In the genomic region with DNA sequence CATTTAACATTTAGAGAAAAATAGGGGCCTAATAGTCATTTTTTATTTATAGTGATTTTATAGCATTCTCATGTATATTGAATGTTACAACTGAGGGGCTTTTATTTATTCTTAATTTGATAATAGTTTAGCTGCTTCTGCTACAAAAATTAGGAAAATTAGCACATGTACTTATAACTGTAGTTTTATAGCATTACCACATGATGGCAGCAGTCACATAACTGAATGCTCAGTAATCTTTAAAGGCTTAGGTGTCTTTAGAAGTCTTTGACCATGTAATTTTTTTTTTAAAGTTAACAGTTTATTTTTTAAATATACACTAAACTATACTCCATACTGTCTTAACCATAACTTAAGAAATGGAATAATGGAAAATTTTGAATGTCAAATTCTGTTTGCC, we compare ENCODE assay signal across 8 cellular contexts.
DNase-seq lines count a peak whose midpoint lies in the region; ATAC-seq and TF ChIP-seq lines count a peak whose summit lies in the region.

No MANE protein-coding gene starts in this region.

- DNase-seq in DMS 273 treated with DMSO at 0.1 percent for 48 hours (lab: John Stamatoyannopoulos, UW) (peak; percentile 17), HFFc6 (peak; percentile 34), foreskin melanocyte (peak; percentile 5), transverse colon (no peak), anterior cingulate cortex (lab: John Stamatoyannopoulos, UW) (no peak), NCI-H1048 (lab: John Stamatoyannopoulos, UW) (no peak)
- DNase-seq in activated CD4-positive, alpha-beta T cell treated with anti-CD3 and anti-CD28 coated beads, Interleukin-2, amount 10 ng/mL, durations not matched to agents 24 days and 14 days = no peak

- H3K4me3 Mint-ChIP-seq in HFFc6 = no peak overlapping the region
- no peak overlapping the region for H3K4me3 Mint-ChIP-seq in activated CD4-positive, alpha-beta T cell treated with anti-CD3 and anti-CD28 coated beads, Interleukin-2, amount 10 ng/mL, durations not matched to agents 24 days and 14 days

- H3K27ac Mint-ChIP-seq in HFFc6 = no peak overlapping the region
- no peak overlapping the region for H3K27ac Mint-ChIP-seq in activated CD4-positive, alpha-beta T cell treated with anti-CD3 and anti-CD28 coated beads, Interleukin-2, amount 10 ng/mL, durations not matched to agents 24 days and 14 days

- H3K9me3 Mint-ChIP-seq in HFFc6 = no peaks in the 10 kb centered on the region
- H3K9me3 Mint-ChIP-seq in activated CD4-positive, alpha-beta T cell treated with anti-CD3 and anti-CD28 coated beads, Interleukin-2, amount 10 ng/mL, durations not matched to agents 24 days and 14 days = no peaks in the 10 kb centered on the region

- no peaks in the 10 kb centered on the region for H3K4me1 Mint-ChIP-seq in HFFc6 (ENCODE audit: low read depth)
- no peaks in the 10 kb centered on the region for H3K4me1 Mint-ChIP-seq in activated CD4-positive, alpha-beta T cell treated with anti-CD3 and anti-CD28 coated beads, Interleukin-2, amount 10 ng/mL, durations not matched to agents 24 days and 14 days

- ATAC-seq in SK-N-SH treated with all-trans-retinoic acid at 6 μM for 48 hours = peak; percentile 65; the same call in 2 of the 3 replicates

- no peaks in the 10 kb centered on the region for H3K27me3 Mint-ChIP-seq in HFFc6 (ENCODE audit: insufficient read depth)
- no peaks in the 10 kb centered on the region for H3K27me3 Mint-ChIP-seq in activated CD4-positive, alpha-beta T cell treated with anti-CD3 and anti-CD28 coated beads, Interleukin-2, amount 10 ng/mL, durations not matched to agents 24 days and 14 days

- no peak overlapping the region for H3K27ac ChIP-seq in transverse colon

- H3K27me3 ChIP-seq in transverse colon = no peaks in the 10 kb centered on the region

- TF ChIP-seq CTCF in HFFc6 (IDR thresholded peaks at IDR 0.05) = peak; percentile 74
- peak in 3 of 5 experiments; percentile 25 to 51 (median 42) for TF ChIP-seq CTCF in transverse colon (IDR thresholded peaks at IDR 0.05)

- no peak for TF ChIP-seq EP300 in transverse colon (IDR thresholded peaks at IDR 0.05; ENCODE audit: low read depth)

- H3K4me3 ChIP-seq in transverse colon = no peak overlapping the region

- intact Hi-C loops in transverse colon (cut with DNase I; ENCODE audit: low total_unique reads) = no loop called here
- intact Hi-C loops in activated CD4-positive, alpha-beta T cell treated with anti-CD3 and anti-CD28 coated beads, Interleukin-2, amount 10 ng/mL, durations not matched to agents 24 days and 14 days (cut with micrococcal nuclease) = loop anchor here (5.0 kb wide), 1 partner anchor 249 kb away; a partner anchor contains a TSS

- peaks cover 22% of the 10 kb centered on the region for H3K36me3 Mint-ChIP-seq in HFFc6 (ENCODE audit: low read depth)
- peaks cover 38% of the 10 kb centered on the region for H3K36me3 Mint-ChIP-seq in activated CD4-positive, alpha-beta T cell treated with anti-CD3 and anti-CD28 coated beads, Interleukin-2, amount 10 ng/mL, durations not matched to agents 24 days and 14 days (ENCODE audit: low read depth)

- no peaks in the 10 kb centered on the region for H3K36me3 ChIP-seq in transverse colon

- in situ Hi-C loops in transverse colon (cut with MboI; ENCODE audit: low pct_ligation_motif_present in 1 of 4, low pct_unique_long_range_greater_than_20kb in 1 of 4, low sequenced_read_pairs in 3 of 4) = no loop called here

- no peaks in the 10 kb centered on the region for H3K4me1 ChIP-seq in transverse colon

- H3K9me3 ChIP-seq in transverse colon = no peaks in the 10 kb centered on the region

- TF ChIP-seq POLR2A in transverse colon (IDR thresholded peaks at IDR 0.05) = no peak

TF ChIP-seq in SK-N-SH treated with all-trans-retinoic acid at 6 μM for 48 hours, 23 proteins besides CTCF, POLR2A, EP300 and RAD21:
- TF ChIP-seq ARNTL (CRISPR knock-in tag; IDR thresholded peaks at IDR 0.05; ENCODE audit: borderline replicate concordance, low read depth) (no peak), TCF4 (CRISPR knock-in tag; IDR thresholded peaks at IDR 0.05; ENCODE audit: borderline replicate concordance) (no peak), GLIS3 (CRISPR knock-in tag; IDR thresholded peaks at IDR 0.05) (no peak), ZNF565 (CRISPR knock-in tag; conservative IDR thresholded peaks at IDR 0.05; ENCODE audit: low read depth) (no peak), ZNF8 (CRISPR knock-in tag; IDR thresholded peaks at IDR 0.05) (no peak), SNAI2 (CRISPR knock-in tag; IDR thresholded peaks at IDR 0.05) (no peak), ESRRG (CRISPR knock-in tag; IDR thresholded peaks at IDR 0.05) (no peak), ZFP3 (CRISPR knock-in tag; IDR thresholded peaks at IDR 0.05) (no peak), ISL1 (CRISPR knock-in tag; IDR thresholded peaks at IDR 0.05) (no peak), OSR1 (CRISPR knock-in tag; IDR thresholded peaks at IDR 0.05) (no peak)
- TF ChIP-seq, protein P1, sequence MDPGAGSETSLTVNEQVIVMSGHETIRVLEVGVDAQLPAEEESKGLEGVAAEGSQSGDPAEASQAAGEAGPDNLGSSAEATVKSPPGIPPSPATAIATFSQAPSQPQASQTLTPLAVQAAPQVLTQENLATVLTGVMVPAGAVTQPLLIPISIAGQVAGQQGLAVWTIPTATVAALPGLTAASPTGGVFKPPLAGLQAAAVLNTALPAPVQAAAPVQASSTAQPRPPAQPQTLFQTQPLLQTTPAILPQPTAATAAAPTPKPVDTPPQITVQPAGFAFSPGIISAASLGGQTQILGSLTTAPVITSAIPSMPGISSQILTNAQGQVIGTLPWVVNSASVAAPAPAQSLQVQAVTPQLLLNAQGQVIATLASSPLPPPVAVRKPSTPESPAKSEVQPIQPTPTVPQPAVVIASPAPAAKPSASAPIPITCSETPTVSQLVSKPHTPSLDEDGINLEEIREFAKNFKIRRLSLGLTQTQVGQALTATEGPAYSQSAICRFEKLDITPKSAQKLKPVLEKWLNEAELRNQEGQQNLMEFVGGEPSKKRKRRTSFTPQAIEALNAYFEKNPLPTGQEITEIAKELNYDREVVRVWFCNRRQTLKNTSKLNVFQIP (CRISPR knock-in tag; IDR thresholded peaks at IDR 0.05; ENCODE audit: borderline replicate concordance, low read depth) = no peak
- TF ChIP-seq, protein P2, sequence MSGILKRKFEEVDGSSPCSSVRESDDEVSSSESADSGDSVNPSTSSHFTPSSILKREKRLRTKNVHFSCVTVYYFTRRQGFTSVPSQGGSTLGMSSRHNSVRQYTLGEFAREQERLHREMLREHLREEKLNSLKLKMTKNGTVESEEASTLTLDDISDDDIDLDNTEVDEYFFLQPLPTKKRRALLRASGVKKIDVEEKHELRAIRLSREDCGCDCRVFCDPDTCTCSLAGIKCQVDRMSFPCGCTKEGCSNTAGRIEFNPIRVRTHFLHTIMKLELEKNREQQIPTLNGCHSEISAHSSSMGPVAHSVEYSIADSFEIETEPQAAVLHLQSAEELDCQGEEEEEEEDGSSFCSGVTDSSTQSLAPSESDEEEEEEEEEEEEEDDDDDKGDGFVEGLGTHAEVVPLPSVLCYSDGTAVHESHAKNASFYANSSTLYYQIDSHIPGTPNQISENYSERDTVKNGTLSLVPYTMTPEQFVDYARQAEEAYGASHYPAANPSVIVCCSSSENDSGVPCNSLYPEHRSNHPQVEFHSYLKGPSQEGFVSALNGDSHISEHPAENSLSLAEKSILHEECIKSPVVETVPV (CRISPR knock-in tag; IDR thresholded peaks at IDR 0.05) = no peak
- TF ChIP-seq, protein P3, sequence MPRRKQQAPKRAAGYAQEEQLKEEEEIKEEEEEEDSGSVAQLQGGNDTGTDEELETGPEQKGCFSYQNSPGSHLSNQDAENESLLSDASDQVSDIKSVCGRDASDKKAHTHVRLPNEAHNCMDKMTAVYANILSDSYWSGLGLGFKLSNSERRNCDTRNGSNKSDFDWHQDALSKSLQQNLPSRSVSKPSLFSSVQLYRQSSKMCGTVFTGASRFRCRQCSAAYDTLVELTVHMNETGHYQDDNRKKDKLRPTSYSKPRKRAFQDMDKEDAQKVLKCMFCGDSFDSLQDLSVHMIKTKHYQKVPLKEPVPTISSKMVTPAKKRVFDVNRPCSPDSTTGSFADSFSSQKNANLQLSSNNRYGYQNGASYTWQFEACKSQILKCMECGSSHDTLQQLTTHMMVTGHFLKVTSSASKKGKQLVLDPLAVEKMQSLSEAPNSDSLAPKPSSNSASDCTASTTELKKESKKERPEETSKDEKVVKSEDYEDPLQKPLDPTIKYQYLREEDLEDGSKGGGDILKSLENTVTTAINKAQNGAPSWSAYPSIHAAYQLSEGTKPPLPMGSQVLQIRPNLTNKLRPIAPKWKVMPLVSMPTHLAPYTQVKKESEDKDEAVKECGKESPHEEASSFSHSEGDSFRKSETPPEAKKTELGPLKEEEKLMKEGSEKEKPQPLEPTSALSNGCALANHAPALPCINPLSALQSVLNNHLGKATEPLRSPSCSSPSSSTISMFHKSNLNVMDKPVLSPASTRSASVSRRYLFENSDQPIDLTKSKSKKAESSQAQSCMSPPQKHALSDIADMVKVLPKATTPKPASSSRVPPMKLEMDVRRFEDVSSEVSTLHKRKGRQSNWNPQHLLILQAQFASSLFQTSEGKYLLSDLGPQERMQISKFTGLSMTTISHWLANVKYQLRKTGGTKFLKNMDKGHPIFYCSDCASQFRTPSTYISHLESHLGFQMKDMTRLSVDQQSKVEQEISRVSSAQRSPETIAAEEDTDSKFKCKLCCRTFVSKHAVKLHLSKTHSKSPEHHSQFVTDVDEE (CRISPR knock-in tag; IDR thresholded peaks at IDR 0.05) = no peak
TF ChIP-seq in SK-N-SH treated with all-trans-retinoic acid at 6 μM for 48 hours: peak in this region for 0.

Comparison
In these comparisons a context has a peak if more than half of its experiments do, and no peak if none do; other contexts are left out.
1. DNase-seq: peak in DMS 273 treated with DMSO at 0.1 percent for 48 hours (single experiment), HFFc6 (single experiment) and foreskin melanocyte (single experiment); none in transverse colon (single experiment), anterior cingulate cortex (0 of 58), NCI-H1048 (single experiment) and activated CD4-positive, alpha-beta T cell treated with anti-CD3 and anti-CD28 coated beads, Interleukin-2, amount 10 ng/mL, durations not matched to agents 24 days and 14 days (single experiment).